In the genomic region with DNA sequence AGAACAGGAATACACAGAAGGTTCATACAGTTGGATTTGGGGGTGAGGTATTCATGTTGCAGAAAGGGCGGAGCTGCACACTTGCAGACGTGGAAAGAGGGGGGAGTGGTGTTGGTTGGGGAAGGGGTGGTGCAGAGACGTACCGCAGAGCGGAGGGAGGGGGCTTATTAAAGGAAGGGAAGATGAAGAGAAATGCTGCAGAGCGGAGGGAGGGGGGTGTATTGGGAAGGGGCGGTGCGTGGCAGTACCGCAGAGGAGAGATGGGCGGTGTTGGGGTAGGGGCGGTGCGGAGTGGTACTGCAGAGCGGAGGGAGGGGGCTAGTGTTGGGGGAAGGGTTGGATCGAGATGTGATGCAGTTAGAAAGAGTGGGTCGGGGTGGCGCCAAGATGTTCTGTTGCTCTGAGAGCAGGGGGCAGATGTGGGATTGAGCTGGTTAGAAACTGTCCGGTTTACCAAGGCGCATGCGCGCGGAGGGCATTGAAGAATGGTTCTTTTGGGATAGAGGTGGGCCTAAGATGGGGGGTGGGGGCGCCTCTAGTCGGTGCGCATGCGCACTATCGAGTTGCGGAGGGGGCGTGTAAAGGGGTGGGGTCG, we compare ENCODE assay signal across 8 cellular contexts. TPM values are rescaled to one million over a fixed set of nuclear protein-coding genes. Genes with fewer than 3 reads are reported as not detected.
DNase-seq lines count a peak whose midpoint lies in the region; ATAC-seq and TF ChIP-seq lines count a peak whose summit lies in the region.

No MANE protein-coding gene starts in this region.

- DNase-seq in AG04449 (ENCODE audit: low read depth, low spot score) (peak; percentile 16), NCI-H2196 (lab: John Stamatoyannopoulos, UW; ENCODE audit: unreplicated experiment) (peak; percentile 66), endothelial cell (ENCODE audit: low spot score) (peak; percentile 72), LoVo (ENCODE audit: low spot score) (no peak)
- DNase-seq in activated CD8-positive, alpha-beta memory T cell treated with anti-CD3 and anti-CD28 coated beads, Interleukin-2, amount 10 ng/mL, durations not matched to agents 7 days and 5 days = peak; percentile 62
- DNase-seq in stimulated activated CD8-positive, alpha-beta memory T cell treated with anti-CD3 and anti-CD28 coated beads, Interleukin-15, amount 100 ng/mL, for 48 hours (ENCODE audit: low read depth in 2 of 2) = peak; percentile 27 to 37

- H3K27me3 ChIP-seq in mononuclear cell (ENCODE audit: insufficient read depth, low read length) = no peaks in the 10 kb centered on the region

- H3K4me3 Mint-ChIP-seq in activated CD8-positive, alpha-beta memory T cell treated with anti-CD3 and anti-CD28 coated beads, Interleukin-2, amount 10 ng/mL, durations not matched to agents 7 days and 5 days = peak overlapping the region; percentile 82
- H3K4me3 Mint-ChIP-seq in endothelial cell (ENCODE audit: unreplicated experiment) = peak overlapping the region; percentile 97

- no peaks in the 10 kb centered on the region for H3K9me3 Mint-ChIP-seq in activated CD8-positive, alpha-beta memory T cell treated with anti-CD3 and anti-CD28 coated beads, Interleukin-2, amount 10 ng/mL, durations not matched to agents 7 days and 5 days (ENCODE audit: low read depth)
- H3K9me3 Mint-ChIP-seq in endothelial cell (ENCODE audit: unreplicated experiment) = no peaks in the 10 kb centered on the region

- POLR2A ChIA-PET in AG04449 (lab: Yijun Ruan, JAX) = interaction anchor here (0.8 to 1.4 kb wide), 2 partner anchors 79 to 114 kb away, joined by 3 to 6 read pairs; a partner anchor contains a TSS

- peak; percentile 64 for ATAC-seq in GM19463 (IDR thresholded peaks at IDR 0.05; ENCODE audit: unreplicated experiment)
- peak; percentile 76 for ATAC-seq in activated CD8-positive, alpha-beta memory T cell treated with anti-CD3 and anti-CD28 coated beads, Interleukin-2, amount 10 ng/mL, durations not matched to agents 7 days and 5 days

- H3K4me3 ChIP-seq in AG04449 (ENCODE audit: low read depth, low read length) (peak overlapping the region; percentile 77), mononuclear cell (ENCODE audit: low read length) (peak overlapping the region; percentile 37)

- H3K27ac Mint-ChIP-seq in activated CD8-positive, alpha-beta memory T cell treated with anti-CD3 and anti-CD28 coated beads, Interleukin-2, amount 10 ng/mL, durations not matched to agents 7 days and 5 days = peak overlapping the region; percentile 67
- H3K27ac Mint-ChIP-seq in endothelial cell (ENCODE audit: unreplicated experiment) = peak overlapping the region; percentile 89

- no peaks in the 10 kb centered on the region for H3K9me3 ChIP-seq in mononuclear cell (ENCODE audit: low read depth, low read length)

- TF ChIP-seq CTCF in AG04449 (IDR thresholded peaks at IDR 0.05; ENCODE audit: insufficient read depth, low read length, missing control alignments) (no peak), endothelial cell (IDR thresholded peaks at IDR 0.05; ENCODE audit: unreplicated experiment) (no peak)

- CTCF ChIA-PET in AG04449 (lab: Yijun Ruan, JAX) = no interaction called here
- CTCF ChIA-PET in activated CD8-positive, alpha-beta memory T cell treated with anti-CD3 and anti-CD28 coated beads, Interleukin-2, amount 10 ng/mL, durations not matched to agents 7 days and 5 days (lab: Charles Lee) = interaction anchor here (0.6 kb wide), 1 partner anchor 1236 kb away, joined by 3 read pairs; no protein-coding TSS in a partner anchor

- H3K36me3 Mint-ChIP-seq in activated CD8-positive, alpha-beta memory T cell treated with anti-CD3 and anti-CD28 coated beads, Interleukin-2, amount 10 ng/mL, durations not matched to agents 7 days and 5 days = no peaks in the 10 kb centered on the region
- peaks cover 20% of the 10 kb centered on the region for H3K36me3 Mint-ChIP-seq in endothelial cell (ENCODE audit: low read depth, unreplicated experiment)

- H3K27me3 Mint-ChIP-seq in activated CD8-positive, alpha-beta memory T cell treated with anti-CD3 and anti-CD28 coated beads, Interleukin-2, amount 10 ng/mL, durations not matched to agents 7 days and 5 days = peaks cover under 1% of the 10 kb centered on the region
- H3K27me3 Mint-ChIP-seq in endothelial cell (ENCODE audit: unreplicated experiment) = peaks cover 1% of the 10 kb centered on the region

- peaks cover 11% of the 10 kb centered on the region for H3K4me1 Mint-ChIP-seq in activated CD8-positive, alpha-beta memory T cell treated with anti-CD3 and anti-CD28 coated beads, Interleukin-2, amount 10 ng/mL, durations not matched to agents 7 days and 5 days
- peaks cover 15% of the 10 kb centered on the region for H3K4me1 Mint-ChIP-seq in endothelial cell (ENCODE audit: unreplicated experiment)

- H3K4me1 ChIP-seq in mononuclear cell (ENCODE audit: insufficient read depth, low read length) = peaks cover 4% of the 10 kb centered on the region

RNA-seq across cellular contexts. Expression of a gene that starts 0.9 kb away (rescaled TPM):
- total RNA-seq in activated CD8-positive, alpha-beta memory T cell treated with anti-CD3 and anti-CD28 coated beads, Interleukin-2, amount 10 ng/mL, durations not matched to agents 7 days and 5 days = 1 to 10 TPM; 3.2 to 3.6 TPM
- total RNA-seq in endothelial cell (ENCODE audit: unreplicated experiment) (184 TPM), mononuclear cell (0.73 TPM)

Comparison
In these comparisons a context has a peak if more than half of its experiments do, and no peak if none do; other contexts are left out.
1. RNA of a gene that starts 0.9 kb away (total RNA-seq): 184 TPM in endothelial cell (single experiment); 3.2 to 3.6 TPM in activated CD8-positive, alpha-beta memory T cell treated with anti-CD3 and anti-CD28 coated beads, Interleukin-2, amount 10 ng/mL, durations not matched to agents 7 days and 5 days and 0.73 TPM in mononuclear cell (single experiment); every median in the first group is over 10 times any median in the second.